ENCODE assay signal across 1 cellular context in the genomic region with DNA sequence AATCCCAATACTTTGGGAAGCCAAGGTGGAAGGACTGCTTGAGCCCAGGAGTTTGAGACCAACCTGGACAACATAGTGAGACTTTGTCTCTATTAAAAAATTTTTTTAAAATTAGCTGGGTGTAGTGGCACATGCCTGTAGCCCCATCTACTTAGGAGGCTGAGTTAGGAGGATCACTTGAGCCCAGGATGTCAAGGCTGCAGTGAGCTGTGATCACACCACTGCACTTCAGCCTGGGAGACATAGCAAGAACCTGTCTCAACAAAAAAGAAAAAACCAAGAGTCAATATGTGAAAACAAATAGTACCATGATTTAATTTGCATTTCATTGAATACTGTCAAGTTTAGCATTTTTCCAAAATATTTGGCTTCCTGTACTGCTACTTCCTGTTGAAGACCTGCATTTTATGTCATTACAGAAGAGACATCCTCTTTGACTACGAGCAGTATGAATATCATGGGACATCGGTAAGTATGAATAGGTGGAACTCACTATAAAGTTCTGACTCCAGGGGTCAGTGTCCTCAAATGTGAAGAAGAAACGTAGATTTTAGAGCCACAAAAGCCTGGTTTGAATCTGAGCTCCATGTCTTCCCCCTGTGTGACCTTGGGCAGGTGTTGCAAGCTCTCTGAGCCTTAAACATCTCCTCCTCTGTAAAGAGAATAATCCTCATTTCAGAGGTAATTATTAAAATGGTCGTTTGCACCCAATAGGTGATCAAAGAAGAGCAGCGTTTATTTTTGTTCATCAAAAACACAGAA.
TF ChIP-seq lines count a peak whose summit lies in the region.

No MANE protein-coding gene starts in this region.

TF ChIP-seq in SK-N-SH treated with all-trans-retinoic acid at 6 μM for 48 hours, 23 proteins besides CTCF, POLR2A, EP300 and RAD21:
- TF ChIP-seq, protein P1, sequence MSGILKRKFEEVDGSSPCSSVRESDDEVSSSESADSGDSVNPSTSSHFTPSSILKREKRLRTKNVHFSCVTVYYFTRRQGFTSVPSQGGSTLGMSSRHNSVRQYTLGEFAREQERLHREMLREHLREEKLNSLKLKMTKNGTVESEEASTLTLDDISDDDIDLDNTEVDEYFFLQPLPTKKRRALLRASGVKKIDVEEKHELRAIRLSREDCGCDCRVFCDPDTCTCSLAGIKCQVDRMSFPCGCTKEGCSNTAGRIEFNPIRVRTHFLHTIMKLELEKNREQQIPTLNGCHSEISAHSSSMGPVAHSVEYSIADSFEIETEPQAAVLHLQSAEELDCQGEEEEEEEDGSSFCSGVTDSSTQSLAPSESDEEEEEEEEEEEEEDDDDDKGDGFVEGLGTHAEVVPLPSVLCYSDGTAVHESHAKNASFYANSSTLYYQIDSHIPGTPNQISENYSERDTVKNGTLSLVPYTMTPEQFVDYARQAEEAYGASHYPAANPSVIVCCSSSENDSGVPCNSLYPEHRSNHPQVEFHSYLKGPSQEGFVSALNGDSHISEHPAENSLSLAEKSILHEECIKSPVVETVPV (CRISPR knock-in tag; IDR thresholded peaks at IDR 0.05) = no peak
- no peak for TF ChIP-seq ZNF565 (CRISPR knock-in tag; conservative IDR thresholded peaks at IDR 0.05; ENCODE audit: low read depth)
- TF ChIP-seq, protein P2, sequence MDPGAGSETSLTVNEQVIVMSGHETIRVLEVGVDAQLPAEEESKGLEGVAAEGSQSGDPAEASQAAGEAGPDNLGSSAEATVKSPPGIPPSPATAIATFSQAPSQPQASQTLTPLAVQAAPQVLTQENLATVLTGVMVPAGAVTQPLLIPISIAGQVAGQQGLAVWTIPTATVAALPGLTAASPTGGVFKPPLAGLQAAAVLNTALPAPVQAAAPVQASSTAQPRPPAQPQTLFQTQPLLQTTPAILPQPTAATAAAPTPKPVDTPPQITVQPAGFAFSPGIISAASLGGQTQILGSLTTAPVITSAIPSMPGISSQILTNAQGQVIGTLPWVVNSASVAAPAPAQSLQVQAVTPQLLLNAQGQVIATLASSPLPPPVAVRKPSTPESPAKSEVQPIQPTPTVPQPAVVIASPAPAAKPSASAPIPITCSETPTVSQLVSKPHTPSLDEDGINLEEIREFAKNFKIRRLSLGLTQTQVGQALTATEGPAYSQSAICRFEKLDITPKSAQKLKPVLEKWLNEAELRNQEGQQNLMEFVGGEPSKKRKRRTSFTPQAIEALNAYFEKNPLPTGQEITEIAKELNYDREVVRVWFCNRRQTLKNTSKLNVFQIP (CRISPR knock-in tag; IDR thresholded peaks at IDR 0.05; ENCODE audit: borderline replicate concordance, low read depth) = no peak
- TF ChIP-seq, protein P3, sequence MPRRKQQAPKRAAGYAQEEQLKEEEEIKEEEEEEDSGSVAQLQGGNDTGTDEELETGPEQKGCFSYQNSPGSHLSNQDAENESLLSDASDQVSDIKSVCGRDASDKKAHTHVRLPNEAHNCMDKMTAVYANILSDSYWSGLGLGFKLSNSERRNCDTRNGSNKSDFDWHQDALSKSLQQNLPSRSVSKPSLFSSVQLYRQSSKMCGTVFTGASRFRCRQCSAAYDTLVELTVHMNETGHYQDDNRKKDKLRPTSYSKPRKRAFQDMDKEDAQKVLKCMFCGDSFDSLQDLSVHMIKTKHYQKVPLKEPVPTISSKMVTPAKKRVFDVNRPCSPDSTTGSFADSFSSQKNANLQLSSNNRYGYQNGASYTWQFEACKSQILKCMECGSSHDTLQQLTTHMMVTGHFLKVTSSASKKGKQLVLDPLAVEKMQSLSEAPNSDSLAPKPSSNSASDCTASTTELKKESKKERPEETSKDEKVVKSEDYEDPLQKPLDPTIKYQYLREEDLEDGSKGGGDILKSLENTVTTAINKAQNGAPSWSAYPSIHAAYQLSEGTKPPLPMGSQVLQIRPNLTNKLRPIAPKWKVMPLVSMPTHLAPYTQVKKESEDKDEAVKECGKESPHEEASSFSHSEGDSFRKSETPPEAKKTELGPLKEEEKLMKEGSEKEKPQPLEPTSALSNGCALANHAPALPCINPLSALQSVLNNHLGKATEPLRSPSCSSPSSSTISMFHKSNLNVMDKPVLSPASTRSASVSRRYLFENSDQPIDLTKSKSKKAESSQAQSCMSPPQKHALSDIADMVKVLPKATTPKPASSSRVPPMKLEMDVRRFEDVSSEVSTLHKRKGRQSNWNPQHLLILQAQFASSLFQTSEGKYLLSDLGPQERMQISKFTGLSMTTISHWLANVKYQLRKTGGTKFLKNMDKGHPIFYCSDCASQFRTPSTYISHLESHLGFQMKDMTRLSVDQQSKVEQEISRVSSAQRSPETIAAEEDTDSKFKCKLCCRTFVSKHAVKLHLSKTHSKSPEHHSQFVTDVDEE (CRISPR knock-in tag; IDR thresholded peaks at IDR 0.05) = no peak
- TF ChIP-seq GLIS3 (CRISPR knock-in tag; IDR thresholded peaks at IDR 0.05) = no peak
- no peak for TF ChIP-seq OSR1 (CRISPR knock-in tag; IDR thresholded peaks at IDR 0.05)
- TF ChIP-seq ZNF8 (CRISPR knock-in tag; IDR thresholded peaks at IDR 0.05) = no peak
- no peak for TF ChIP-seq PPARA (CRISPR knock-in tag; IDR thresholded peaks at IDR 0.05; ENCODE audit: borderline replicate concordance)
- TF ChIP-seq, protein P4, sequence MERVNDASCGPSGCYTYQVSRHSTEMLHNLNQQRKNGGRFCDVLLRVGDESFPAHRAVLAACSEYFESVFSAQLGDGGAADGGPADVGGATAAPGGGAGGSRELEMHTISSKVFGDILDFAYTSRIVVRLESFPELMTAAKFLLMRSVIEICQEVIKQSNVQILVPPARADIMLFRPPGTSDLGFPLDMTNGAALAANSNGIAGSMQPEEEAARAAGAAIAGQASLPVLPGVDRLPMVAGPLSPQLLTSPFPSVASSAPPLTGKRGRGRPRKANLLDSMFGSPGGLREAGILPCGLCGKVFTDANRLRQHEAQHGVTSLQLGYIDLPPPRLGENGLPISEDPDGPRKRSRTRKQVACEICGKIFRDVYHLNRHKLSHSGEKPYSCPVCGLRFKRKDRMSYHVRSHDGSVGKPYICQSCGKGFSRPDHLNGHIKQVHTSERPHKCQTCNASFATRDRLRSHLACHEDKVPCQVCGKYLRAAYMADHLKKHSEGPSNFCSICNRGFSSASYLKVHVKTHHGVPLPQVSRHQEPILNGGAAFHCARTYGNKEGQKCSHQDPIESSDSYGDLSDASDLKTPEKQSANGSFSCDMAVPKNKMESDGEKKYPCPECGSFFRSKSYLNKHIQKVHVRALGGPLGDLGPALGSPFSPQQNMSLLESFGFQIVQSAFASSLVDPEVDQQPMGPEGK (CRISPR knock-in tag; IDR thresholded peaks at IDR 0.05; ENCODE audit: borderline replicate concordance) = no peak
- TF ChIP-seq ISL1 (CRISPR knock-in tag; IDR thresholded peaks at IDR 0.05) = no peak
- TF ChIP-seq SNAI2 (CRISPR knock-in tag; IDR thresholded peaks at IDR 0.05) = no peak
- no peak for TF ChIP-seq ARNTL (CRISPR knock-in tag; IDR thresholded peaks at IDR 0.05; ENCODE audit: borderline replicate concordance, low read depth)
